In the genomic region with DNA sequence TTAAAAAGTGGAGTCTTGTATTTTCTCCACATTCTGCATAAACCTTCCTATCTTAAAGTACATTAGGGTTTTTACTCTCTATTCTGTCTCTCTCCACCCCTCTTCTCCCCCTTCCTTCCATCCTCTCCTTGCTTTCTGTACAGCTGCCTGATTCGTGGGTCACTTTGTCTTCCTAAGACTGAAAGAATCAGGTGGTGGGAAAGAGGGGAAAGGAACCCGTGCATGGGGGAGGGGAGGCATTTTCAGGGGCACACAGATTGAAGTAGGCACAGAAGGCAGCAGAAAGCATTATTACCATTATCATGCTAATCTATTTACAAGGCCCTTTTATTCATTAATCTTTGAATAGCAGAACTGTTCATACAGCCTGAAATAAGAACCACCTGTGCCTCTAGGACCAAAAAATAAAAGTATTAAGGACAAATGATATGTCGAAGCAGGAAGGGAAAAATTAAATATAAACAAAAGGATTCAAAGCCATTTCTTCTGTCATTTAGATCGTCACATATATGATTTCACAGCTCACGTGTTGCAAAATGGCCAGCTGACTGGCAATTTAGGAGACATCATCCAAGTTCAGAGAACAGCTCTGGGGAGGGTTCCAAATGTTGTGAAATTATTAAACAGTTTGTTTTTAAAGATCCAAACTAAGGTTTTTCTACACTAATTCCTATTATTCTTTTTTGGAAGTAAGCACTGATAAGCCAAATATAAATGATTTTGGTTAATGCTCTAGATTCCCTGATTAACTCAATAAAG, we compare ENCODE assay signal across 21 cellular contexts.
DNase-seq lines count a peak whose midpoint lies in the region; ATAC-seq and TF ChIP-seq lines count a peak whose summit lies in the region.
"Had no signal": no experiment of that assay in that cellular context is flagged by ENCODE, and none has a peak within 500 bp of the region (broad histone marks: within the 10 kb centered on the region; RNA-seq: fewer than 3 reads in every experiment).

No MANE protein-coding gene starts in this region.

- no peak overlapping the region for H3K27ac Mint-ChIP-seq in MCF 10A (ENCODE audit: low read depth, unreplicated experiment)
- H3K27ac Mint-ChIP-seq in brain, result peak overlapping the region; percentile 89 to 96 (median 93)
- H3K27ac Mint-ChIP-seq: activated CD8-positive, alpha-beta T cell treated with anti-CD3 and anti-CD28 coated beads for 36 hours had no signal

- no peak for TF ChIP-seq POLR2A in breast epithelium (IDR thresholded peaks at IDR 0.05)
- no peak for TF ChIP-seq POLR2A in transverse colon (IDR thresholded peaks at IDR 0.05)

- H2AFZ ChIP-seq in mesenchymal stem cell (ENCODE audit: low read depth, low read length) (no peak overlapping the region), Karpas-422 (ENCODE audit: low read length) (no peak overlapping the region)

- no peak overlapping the region for H2BK15ac ChIP-seq in mesenchymal stem cell (ENCODE audit: low read depth, poor library complexity, severe bottlenecking)

- H3K9ac ChIP-seq in mesenchymal stem cell (ENCODE audit: low read length) (peak overlapping the region; percentile 19), Karpas-422 (ENCODE audit: low read length) (no peak overlapping the region)

- H2BK120ac ChIP-seq in mesenchymal stem cell (ENCODE audit: low read depth, low read length), result no peak overlapping the region

- no peak overlapping the region for H3K4ac ChIP-seq in mesenchymal stem cell (ENCODE audit: low read depth in 1 of 2, low read length in 2 of 2)

- H3K9me3 Mint-ChIP-seq in MCF 10A (ENCODE audit: unreplicated experiment) (no peaks in the 10 kb centered on the region), brain (no peaks in the 10 kb centered on the region)
- H3K9me3 Mint-ChIP-seq: activated CD8-positive, alpha-beta T cell treated with anti-CD3 and anti-CD28 coated beads for 36 hours had no signal

- no peaks in the 10 kb centered on the region for H4K20me1 ChIP-seq in Karpas-422 (ENCODE audit: insufficient read depth, low read depth, low read length)

- no peak overlapping the region for H2AK5ac ChIP-seq in mesenchymal stem cell (ENCODE audit: low read length, severe bottlenecking)

- WGBS in mesenchymal stem cell, result 94% methylated on average over 2 of the region's 5 CpGs
- WGBS in transverse colon (ENCODE audit: low coverage in 1 of 2), 2 donors, result 53 to 62% methylated on average over 5 of the region's 5 CpGs

- H3K4me1 Mint-ChIP-seq in MCF 10A (ENCODE audit: insufficient read depth, unreplicated experiment) (peaks cover 10% of the 10 kb centered on the region), brain (peaks cover 89% of the 10 kb centered on the region)

- BruUV-seq in MCF 10A (replicated peaks; lab: Mats Ljungman, UMichigan), result no TSS peak

- no peaks in the 10 kb centered on the region for H3K9me2 ChIP-seq in Karpas-422 (replicated peaks; ENCODE audit: insufficient read depth, low read length)

- H3K4me3 Mint-ChIP-seq in MCF 10A (ENCODE audit: unreplicated experiment) (no peak overlapping the region), brain (peak overlapping the region in 4 of 5 experiments; percentile 11 to 62 (median 50))
- H3K4me3 Mint-ChIP-seq: activated CD8-positive, alpha-beta T cell treated with anti-CD3 and anti-CD28 coated beads for 36 hours had no signal

- H3K27me3 ChIP-seq in breast epithelium, result no peaks in the 10 kb centered on the region
- peaks cover 0 to 9% of the 10 kb centered on the region in 2 experiments for H3K27me3 ChIP-seq in mesenchymal stem cell (ENCODE audit: control insufficient read depth in 1 of 2, insufficient read depth in 1 of 2, low read length in 2 of 2)
- H3K27me3 ChIP-seq in transverse colon, result no peaks in the 10 kb centered on the region
- H3K27me3 ChIP-seq in Karpas-422 (ENCODE audit: low read length), result no peaks in the 10 kb centered on the region
- H3K27me3 ChIP-seq: dorsolateral prefrontal cortex had no signal

- no peak for TF ChIP-seq CTCF in breast epithelium (IDR thresholded peaks at IDR 0.05)
- no peak for TF ChIP-seq CTCF in MCF 10A (IDR thresholded peaks at IDR 0.05; ENCODE audit: unreplicated experiment)
- TF ChIP-seq CTCF in brain (conservative IDR thresholded peaks at IDR 0.05), result no peak
- no peak for TF ChIP-seq CTCF in transverse colon (IDR thresholded peaks at IDR 0.05)

- H3K4me2 ChIP-seq in mesenchymal stem cell (ENCODE audit: low read length, poor library complexity, severe bottlenecking) (no peak overlapping the region), Karpas-422 (ENCODE audit: low read depth, low read length, poor library complexity, severe bottlenecking) (no peak overlapping the region)

- H3K14ac ChIP-seq in mesenchymal stem cell (ENCODE audit: low read length in 2 of 2), result no peak overlapping the region

- H4K8ac ChIP-seq in mesenchymal stem cell (ENCODE audit: low read length), result no peak overlapping the region

- H3K9me3 ChIP-seq in breast epithelium, result no peaks in the 10 kb centered on the region
- H3K9me3 ChIP-seq in mesenchymal stem cell (ENCODE audit: control insufficient read depth, low read length), result no peaks in the 10 kb centered on the region
- H3K9me3 ChIP-seq in transverse colon, result no peaks in the 10 kb centered on the region
- no peaks in the 10 kb centered on the region for H3K9me3 ChIP-seq in Karpas-422 (ENCODE audit: low read length)

- H3K4me3 ChIP-seq in breast epithelium, result no peak overlapping the region
- H3K4me3 ChIP-seq in mesenchymal stem cell (ENCODE audit: insufficient read depth in 1 of 2, low read depth in 1 of 2, low read length in 2 of 2), result no peak overlapping the region
- H3K4me3 ChIP-seq in transverse colon, result no peak overlapping the region
- no peak overlapping the region for H3K4me3 ChIP-seq in Karpas-422 (ENCODE audit: low read length)
- H3K4me3 ChIP-seq: dorsolateral prefrontal cortex had no signal

- H3K79me1 ChIP-seq in mesenchymal stem cell (replicated peaks; ENCODE audit: low read length, poor library complexity, severe bottlenecking), result peaks cover 2% of the 10 kb centered on the region

- H3K4me1 ChIP-seq in breast epithelium (no peaks in the 10 kb centered on the region), mesenchymal stem cell (ENCODE audit: control insufficient read depth, insufficient read depth, low read depth, low read length) (no peaks in the 10 kb centered on the region), transverse colon (peaks cover 20 to 55% (median 25%) of the 10 kb centered on the region in 4 donors), Karpas-422 (ENCODE audit: low read length) (no peaks in the 10 kb centered on the region)

- CTCF ChIA-PET in MCF 10A (lab: Yijun Ruan, JAX), result interaction anchor here (0.7 to 0.8 kb wide), 3 partner anchors 22 to 90 kb away, joined by 3 to 4 read pairs (median 3); no protein-coding TSS in a partner anchor

- H3K27me3 Mint-ChIP-seq in MCF 10A (ENCODE audit: insufficient read depth, unreplicated experiment) (no peaks in the 10 kb centered on the region), brain (no peaks in the 10 kb centered on the region)

- H3K36me3 Mint-ChIP-seq in MCF 10A (ENCODE audit: insufficient read depth, unreplicated experiment), result no peaks in the 10 kb centered on the region
- peaks cover 11% of the 10 kb centered on the region for H3K36me3 Mint-ChIP-seq in brain

- H3K36me3 ChIP-seq in breast epithelium, result no peaks in the 10 kb centered on the region
- H3K36me3 ChIP-seq in mesenchymal stem cell (ENCODE audit: control insufficient read depth in 1 of 2, insufficient read depth in 2 of 2, low read depth in 1 of 2, low read length in 2 of 2), result peaks cover 0 to 3% of the 10 kb centered on the region in 2 experiments
- H3K36me3 ChIP-seq in transverse colon, result no peaks in the 10 kb centered on the region
- H3K36me3 ChIP-seq in Karpas-422 (ENCODE audit: insufficient read depth, low read length), result no peaks in the 10 kb centered on the region

- H3K27ac ChIP-seq in breast epithelium (peak overlapping the region; percentile 48 to 69), mesenchymal stem cell (ENCODE audit: low read length, poor library complexity, severe bottlenecking) (no peak overlapping the region), transverse colon (peak overlapping the region in 3 of 4 donors; percentile 4 to 55 (median 50)), Karpas-422 (ENCODE audit: low read length) (no peak overlapping the region)

- POLR2A ChIA-PET in MCF 10A (lab: Yijun Ruan, JAX), result no interaction called here

- no peak overlapping the region for H2BK5ac ChIP-seq in mesenchymal stem cell (ENCODE audit: low read depth, low read length, poor library complexity, severe bottlenecking)

- no peak overlapping the region for H3K23ac ChIP-seq in mesenchymal stem cell (ENCODE audit: low read length in 2 of 2)

- no peak overlapping the region for H4K91ac ChIP-seq in mesenchymal stem cell (ENCODE audit: low read length)

- in situ Hi-C loops in transverse colon (cut with MboI; ENCODE audit: low pct_ligation_motif_present in 1 of 4, low pct_unique_long_range_greater_than_20kb in 1 of 4, low sequenced_read_pairs in 3 of 4), result no loop called here

- intact Hi-C loops in breast epithelium (cut with DNase I; ENCODE audit: low total_unique reads), result no loop called here
- intact Hi-C loops in MCF 10A (cut with micrococcal nuclease), result no loop called here
- intact Hi-C loops in transverse colon (cut with DNase I; ENCODE audit: low total_unique reads), result no loop called here

- no peak overlapping the region for H2BK12ac ChIP-seq in mesenchymal stem cell (ENCODE audit: low read length in 2 of 2)

- DNase-seq in breast epithelium (ENCODE audit: low spot score in 2 of 2) (no peak), MCF 10A (ENCODE audit: unreplicated experiment) (no peak), mesenchymal stem cell (no peak), transverse colon (no peak), Karpas-422 (no peak), epidermal melanocyte (ENCODE audit: insufficient read length, low spot score) (no peak)
- DNase-seq: 8988T; activated CD4-positive, CD25-positive, alpha-beta regulatory T cell treated with anti-CD3 and anti-CD28 coated beads, Interleukin-2, amount 50 U/mL, for 72 hours; activated CD8-positive, alpha-beta T cell treated with anti-CD3 and anti-CD28 coated beads for 36 hours; activated gamma-delta T cell treated with Interleukin-2 at 50 U/mL for 16 hours; central memory CD4-positive, alpha-beta T cell; DMS53; dorsolateral prefrontal cortex; GF-D8; midbrain; NCI-H1694 treated with DMSO at 0.1 percent for 48 hours; NCI-H345; OCI-M1; SHP77 had no signal

- no peak for TF ChIP-seq EP300 in transverse colon (IDR thresholded peaks at IDR 0.05; ENCODE audit: low read depth)

- ATAC-seq in GM21717 (IDR thresholded peaks at IDR 0.05; ENCODE audit: unreplicated experiment), result no peak
- ATAC-seq: activated CD8-positive, alpha-beta T cell treated with anti-CD3 and anti-CD28 coated beads for 36 hours had no signal

- no peaks in the 10 kb centered on the region for H3K79me2 ChIP-seq in Karpas-422 (ENCODE audit: low read length)

- no peak overlapping the region for H3K18ac ChIP-seq in mesenchymal stem cell (ENCODE audit: low read depth in 1 of 2, low read length in 2 of 2)

Comparison
In these comparisons a context has a peak if more than half of its experiments do, and no peak if none do; other contexts are left out.
1. H3K27ac ChIP-seq: peak in breast epithelium (2 of 2) and transverse colon (3 of 4); none in mesenchymal stem cell (single experiment) and Karpas-422 (single experiment).